In the genomic region with DNA sequence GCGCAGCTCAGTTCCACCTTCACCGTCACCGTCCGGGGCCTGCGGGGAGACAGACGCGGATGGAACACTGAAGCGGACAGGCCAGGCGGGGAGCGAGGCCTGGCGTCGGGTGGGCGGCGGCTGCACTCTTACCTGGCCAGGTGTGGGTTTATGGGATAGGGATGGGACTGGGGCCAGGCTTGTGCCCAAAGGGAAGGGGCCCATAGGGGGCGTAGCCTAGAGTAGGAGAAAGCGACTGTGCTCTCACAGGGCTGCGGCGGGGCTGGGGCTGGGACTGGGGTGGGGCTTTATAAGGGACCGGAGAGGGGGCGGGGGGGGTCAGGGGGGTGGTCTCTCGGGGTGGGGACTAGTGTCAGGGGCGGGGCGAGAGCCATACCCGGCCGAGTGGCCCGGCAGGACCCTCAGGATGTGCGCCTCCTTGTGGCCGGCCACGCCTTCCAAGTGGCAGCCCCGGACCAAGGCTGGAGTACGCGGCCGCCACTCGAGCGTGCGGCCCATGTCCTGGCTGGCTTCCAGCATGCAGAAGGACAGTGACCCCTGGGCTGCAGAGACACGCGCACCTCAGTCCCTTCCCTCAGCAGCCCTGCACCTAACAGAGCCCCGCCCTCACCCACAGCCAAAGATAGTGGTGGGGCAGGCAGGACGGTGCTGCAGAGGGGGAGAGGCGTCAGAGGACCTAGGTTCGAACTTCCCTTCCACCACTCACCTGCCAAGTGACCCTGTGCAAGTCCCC, we compare ENCODE assay signal across 1 cellular context.
TF ChIP-seq lines count a peak whose summit lies in the region.

No MANE protein-coding gene starts in this region.

TF ChIP-seq in HepG2, 621 proteins besides CTCF, POLR2A, EP300 and RAD21 (continued from another document and continues in another):
- no peak for TF ChIP-seq BRCA1 (CRISPR knock-in tag; IDR thresholded peaks at IDR 0.05)
- TF ChIP-seq PLRG1 (conservative IDR thresholded peaks at IDR 0.05), result no peak
- TF ChIP-seq NRL (CRISPR knock-in tag; IDR thresholded peaks at IDR 0.05; ENCODE audit: borderline replicate concordance), result no peak
- TF ChIP-seq ZFX (CRISPR knock-in tag; IDR thresholded peaks at IDR 0.05; ENCODE audit: low read depth), result peak; percentile 73
- TF ChIP-seq, protein P1, sequence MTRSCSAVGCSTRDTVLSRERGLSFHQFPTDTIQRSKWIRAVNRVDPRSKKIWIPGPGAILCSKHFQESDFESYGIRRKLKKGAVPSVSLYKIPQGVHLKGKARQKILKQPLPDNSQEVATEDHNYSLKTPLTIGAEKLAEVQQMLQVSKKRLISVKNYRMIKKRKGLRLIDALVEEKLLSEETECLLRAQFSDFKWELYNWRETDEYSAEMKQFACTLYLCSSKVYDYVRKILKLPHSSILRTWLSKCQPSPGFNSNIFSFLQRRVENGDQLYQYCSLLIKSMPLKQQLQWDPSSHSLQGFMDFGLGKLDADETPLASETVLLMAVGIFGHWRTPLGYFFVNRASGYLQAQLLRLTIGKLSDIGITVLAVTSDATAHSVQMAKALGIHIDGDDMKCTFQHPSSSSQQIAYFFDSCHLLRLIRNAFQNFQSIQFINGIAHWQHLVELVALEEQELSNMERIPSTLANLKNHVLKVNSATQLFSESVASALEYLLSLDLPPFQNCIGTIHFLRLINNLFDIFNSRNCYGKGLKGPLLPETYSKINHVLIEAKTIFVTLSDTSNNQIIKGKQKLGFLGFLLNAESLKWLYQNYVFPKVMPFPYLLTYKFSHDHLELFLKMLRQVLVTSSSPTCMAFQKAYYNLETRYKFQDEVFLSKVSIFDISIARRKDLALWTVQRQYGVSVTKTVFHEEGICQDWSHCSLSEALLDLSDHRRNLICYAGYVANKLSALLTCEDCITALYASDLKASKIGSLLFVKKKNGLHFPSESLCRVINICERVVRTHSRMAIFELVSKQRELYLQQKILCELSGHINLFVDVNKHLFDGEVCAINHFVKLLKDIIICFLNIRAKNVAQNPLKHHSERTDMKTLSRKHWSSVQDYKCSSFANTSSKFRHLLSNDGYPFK (CRISPR knock-in tag; IDR thresholded peaks at IDR 0.05; ENCODE audit: borderline replicate concordance), result 0 out of 2 replicates have a peak, but pooled peaks have one; percentile 25
- peak; percentile 82 for TF ChIP-seq RXRB (CRISPR knock-in tag; IDR thresholded peaks at IDR 0.05; ENCODE audit: borderline replicate concordance)
- no peak for TF ChIP-seq ZSCAN9 (CRISPR knock-in tag; IDR thresholded peaks at IDR 0.05; ENCODE audit: borderline replicate concordance)
- TF ChIP-seq, protein P2, sequence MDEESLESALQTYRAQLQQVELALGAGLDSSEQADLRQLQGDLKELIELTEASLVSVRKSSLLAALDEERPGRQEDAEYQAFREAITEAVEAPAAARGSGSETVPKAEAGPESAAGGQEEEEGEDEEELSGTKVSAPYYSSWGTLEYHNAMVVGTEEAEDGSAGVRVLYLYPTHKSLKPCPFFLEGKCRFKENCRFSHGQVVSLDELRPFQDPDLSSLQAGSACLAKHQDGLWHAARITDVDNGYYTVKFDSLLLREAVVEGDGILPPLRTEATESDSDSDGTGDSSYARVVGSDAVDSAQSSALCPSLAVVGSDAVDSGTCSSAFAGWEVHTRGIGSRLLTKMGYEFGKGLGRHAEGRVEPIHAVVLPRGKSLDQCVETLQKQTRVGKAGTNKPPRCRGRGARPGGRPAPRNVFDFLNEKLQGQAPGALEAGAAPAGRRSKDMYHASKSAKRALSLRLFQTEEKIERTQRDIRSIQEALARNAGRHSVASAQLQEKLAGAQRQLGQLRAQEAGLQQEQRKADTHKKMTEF (CRISPR knock-in tag; IDR thresholded peaks at IDR 0.05), result peak; percentile 69; the same call in 1 of the 2 replicates
- TF ChIP-seq EEA1 (CRISPR knock-in tag; IDR thresholded peaks at IDR 0.05; ENCODE audit: borderline replicate concordance), result no peak
- TF ChIP-seq, protein P3, sequence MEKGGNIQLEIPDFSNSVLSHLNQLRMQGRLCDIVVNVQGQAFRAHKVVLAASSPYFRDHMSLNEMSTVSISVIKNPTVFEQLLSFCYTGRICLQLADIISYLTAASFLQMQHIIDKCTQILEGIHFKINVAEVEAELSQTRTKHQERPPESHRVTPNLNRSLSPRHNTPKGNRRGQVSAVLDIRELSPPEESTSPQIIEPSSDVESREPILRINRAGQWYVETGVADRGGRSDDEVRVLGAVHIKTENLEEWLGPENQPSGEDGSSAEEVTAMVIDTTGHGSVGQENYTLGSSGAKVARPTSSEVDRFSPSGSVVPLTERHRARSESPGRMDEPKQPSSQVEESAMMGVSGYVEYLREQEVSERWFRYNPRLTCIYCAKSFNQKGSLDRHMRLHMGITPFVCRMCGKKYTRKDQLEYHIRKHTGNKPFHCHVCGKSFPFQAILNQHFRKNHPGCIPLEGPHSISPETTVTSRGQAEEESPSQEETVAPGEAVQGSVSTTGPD (CRISPR knock-in tag; IDR thresholded peaks at IDR 0.05), result no peak
- TF ChIP-seq, protein P4, sequence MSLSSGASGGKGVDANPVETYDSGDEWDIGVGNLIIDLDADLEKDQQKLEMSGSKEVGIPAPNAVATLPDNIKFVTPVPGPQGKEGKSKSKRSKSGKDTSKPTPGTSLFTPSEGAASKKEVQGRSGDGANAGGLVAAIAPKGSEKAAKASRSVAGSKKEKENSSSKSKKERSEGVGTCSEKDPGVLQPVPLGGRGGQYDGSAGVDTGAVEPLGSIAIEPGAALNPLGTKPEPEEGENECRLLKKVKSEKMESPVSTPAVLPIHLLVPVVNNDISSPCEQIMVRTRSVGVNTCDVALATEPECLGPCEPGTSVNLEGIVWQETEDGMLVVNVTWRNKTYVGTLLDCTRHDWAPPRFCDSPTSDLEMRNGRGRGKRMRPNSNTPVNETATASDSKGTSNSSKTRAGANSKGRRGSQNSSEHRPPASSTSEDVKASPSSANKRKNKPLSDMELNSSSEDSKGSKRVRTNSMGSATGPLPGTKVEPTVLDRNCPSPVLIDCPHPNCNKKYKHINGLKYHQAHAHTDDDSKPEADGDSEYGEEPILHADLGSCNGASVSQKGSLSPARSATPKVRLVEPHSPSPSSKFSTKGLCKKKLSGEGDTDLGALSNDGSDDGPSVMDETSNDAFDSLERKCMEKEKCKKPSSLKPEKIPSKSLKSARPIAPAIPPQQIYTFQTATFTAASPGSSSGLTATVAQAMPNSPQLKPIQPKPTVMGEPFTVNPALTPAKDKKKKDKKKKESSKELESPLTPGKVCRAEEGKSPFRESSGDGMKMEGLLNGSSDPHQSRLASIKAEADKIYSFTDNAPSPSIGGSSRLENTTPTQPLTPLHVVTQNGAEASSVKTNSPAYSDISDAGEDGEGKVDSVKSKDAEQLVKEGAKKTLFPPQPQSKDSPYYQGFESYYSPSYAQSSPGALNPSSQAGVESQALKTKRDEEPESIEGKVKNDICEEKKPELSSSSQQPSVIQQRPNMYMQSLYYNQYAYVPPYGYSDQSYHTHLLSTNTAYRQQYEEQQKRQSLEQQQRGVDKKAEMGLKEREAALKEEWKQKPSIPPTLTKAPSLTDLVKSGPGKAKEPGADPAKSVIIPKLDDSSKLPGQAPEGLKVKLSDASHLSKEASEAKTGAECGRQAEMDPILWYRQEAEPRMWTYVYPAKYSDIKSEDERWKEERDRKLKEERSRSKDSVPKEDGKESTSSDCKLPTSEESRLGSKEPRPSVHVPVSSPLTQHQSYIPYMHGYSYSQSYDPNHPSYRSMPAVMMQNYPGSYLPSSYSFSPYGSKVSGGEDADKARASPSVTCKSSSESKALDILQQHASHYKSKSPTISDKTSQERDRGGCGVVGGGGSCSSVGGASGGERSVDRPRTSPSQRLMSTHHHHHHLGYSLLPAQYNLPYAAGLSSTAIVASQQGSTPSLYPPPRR (CRISPR knock-in tag; IDR thresholded peaks at IDR 0.05; ENCODE audit: borderline replicate concordance), result peak; percentile 17; the same call in 1 of the 2 replicates
- TF ChIP-seq, protein P5, sequence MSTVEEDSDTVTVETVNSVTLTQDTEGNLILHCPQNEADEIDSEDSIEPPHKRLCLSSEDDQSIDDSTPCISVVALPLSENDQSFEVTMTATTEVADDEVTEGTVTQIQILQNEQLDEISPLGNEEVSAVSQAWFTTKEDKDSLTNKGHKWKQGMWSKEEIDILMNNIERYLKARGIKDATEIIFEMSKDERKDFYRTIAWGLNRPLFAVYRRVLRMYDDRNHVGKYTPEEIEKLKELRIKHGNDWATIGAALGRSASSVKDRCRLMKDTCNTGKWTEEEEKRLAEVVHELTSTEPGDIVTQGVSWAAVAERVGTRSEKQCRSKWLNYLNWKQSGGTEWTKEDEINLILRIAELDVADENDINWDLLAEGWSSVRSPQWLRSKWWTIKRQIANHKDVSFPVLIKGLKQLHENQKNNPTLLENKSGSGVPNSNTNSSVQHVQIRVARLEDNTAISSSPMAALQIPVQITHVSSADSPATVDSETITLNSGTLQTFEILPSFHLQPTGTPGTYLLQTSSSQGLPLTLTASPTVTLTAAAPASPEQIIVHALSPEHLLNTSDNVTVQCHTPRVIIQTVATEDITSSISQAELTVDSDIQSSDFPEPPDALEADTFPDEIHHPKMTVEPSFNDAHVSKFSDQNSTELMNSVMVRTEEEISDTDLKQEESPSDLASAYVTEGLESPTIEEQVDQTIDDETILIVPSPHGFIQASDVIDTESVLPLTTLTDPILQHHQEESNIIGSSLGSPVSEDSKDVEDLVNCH (CRISPR knock-in tag; IDR thresholded peaks at IDR 0.05), result no peak
- no peak for TF ChIP-seq DNMT1 (CRISPR knock-in tag; IDR thresholded peaks at IDR 0.05)
- peak; percentile 51 for TF ChIP-seq CBX1 (IDR thresholded peaks at IDR 0.05; ENCODE audit: low read depth)
- TF ChIP-seq HOXA5 (CRISPR knock-in tag; IDR thresholded peaks at IDR 0.05), result 0 out of 2 replicates have a peak, but pooled peaks have one; percentile 61
- no peak for TF ChIP-seq FOXC1 (CRISPR knock-in tag; IDR thresholded peaks at IDR 0.05; ENCODE audit: borderline replicate concordance)
- TF ChIP-seq, protein P6, sequence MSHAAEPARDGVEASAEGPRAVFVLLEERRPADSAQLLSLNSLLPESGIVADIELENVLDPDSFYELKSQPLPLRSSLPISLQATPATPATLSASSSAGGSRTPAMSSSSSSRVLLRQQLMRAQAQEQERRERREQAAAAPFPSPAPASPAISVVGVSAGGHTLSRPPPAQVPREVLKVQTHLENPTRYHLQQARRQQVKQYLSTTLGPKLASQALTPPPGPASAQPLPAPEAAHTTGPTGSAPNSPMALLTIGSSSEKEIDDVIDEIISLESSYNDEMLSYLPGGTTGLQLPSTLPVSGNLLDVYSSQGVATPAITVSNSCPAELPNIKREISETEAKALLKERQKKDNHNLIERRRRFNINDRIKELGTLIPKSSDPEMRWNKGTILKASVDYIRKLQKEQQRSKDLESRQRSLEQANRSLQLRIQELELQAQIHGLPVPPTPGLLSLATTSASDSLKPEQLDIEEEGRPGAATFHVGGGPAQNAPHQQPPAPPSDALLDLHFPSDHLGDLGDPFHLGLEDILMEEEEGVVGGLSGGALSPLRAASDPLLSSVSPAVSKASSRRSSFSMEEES (CRISPR knock-in tag; IDR thresholded peaks at IDR 0.05), result 0 out of 2 replicates have a peak, but pooled peaks have one; percentile 26
- TF ChIP-seq ZNF343 (CRISPR knock-in tag; IDR thresholded peaks at IDR 0.05), result no peak
- TF ChIP-seq, protein P7, sequence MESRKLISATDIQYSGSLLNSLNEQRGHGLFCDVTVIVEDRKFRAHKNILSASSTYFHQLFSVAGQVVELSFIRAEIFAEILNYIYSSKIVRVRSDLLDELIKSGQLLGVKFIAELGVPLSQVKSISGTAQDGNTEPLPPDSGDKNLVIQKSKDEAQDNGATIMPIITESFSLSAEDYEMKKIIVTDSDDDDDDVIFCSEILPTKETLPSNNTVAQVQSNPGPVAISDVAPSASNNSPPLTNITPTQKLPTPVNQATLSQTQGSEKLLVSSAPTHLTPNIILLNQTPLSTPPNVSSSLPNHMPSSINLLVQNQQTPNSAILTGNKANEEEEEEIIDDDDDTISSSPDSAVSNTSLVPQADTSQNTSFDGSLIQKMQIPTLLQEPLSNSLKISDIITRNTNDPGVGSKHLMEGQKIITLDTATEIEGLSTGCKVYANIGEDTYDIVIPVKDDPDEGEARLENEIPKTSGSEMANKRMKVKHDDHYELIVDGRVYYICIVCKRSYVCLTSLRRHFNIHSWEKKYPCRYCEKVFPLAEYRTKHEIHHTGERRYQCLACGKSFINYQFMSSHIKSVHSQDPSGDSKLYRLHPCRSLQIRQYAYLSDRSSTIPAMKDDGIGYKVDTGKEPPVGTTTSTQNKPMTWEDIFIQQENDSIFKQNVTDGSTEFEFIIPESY (CRISPR knock-in tag; IDR thresholded peaks at IDR 0.05), result peak; percentile 56; the same call in 1 of the 2 replicates
- TF ChIP-seq ZNF367 (CRISPR knock-in tag; IDR thresholded peaks at IDR 0.05; ENCODE audit: borderline replicate concordance), result no peak
- TF ChIP-seq ZNF746 (CRISPR knock-in tag; IDR thresholded peaks at IDR 0.05), result no peak
- no peak for TF ChIP-seq JARID2 (CRISPR knock-in tag; IDR thresholded peaks at IDR 0.05; ENCODE audit: insufficient replicate concordance)
- TF ChIP-seq, protein P8, sequence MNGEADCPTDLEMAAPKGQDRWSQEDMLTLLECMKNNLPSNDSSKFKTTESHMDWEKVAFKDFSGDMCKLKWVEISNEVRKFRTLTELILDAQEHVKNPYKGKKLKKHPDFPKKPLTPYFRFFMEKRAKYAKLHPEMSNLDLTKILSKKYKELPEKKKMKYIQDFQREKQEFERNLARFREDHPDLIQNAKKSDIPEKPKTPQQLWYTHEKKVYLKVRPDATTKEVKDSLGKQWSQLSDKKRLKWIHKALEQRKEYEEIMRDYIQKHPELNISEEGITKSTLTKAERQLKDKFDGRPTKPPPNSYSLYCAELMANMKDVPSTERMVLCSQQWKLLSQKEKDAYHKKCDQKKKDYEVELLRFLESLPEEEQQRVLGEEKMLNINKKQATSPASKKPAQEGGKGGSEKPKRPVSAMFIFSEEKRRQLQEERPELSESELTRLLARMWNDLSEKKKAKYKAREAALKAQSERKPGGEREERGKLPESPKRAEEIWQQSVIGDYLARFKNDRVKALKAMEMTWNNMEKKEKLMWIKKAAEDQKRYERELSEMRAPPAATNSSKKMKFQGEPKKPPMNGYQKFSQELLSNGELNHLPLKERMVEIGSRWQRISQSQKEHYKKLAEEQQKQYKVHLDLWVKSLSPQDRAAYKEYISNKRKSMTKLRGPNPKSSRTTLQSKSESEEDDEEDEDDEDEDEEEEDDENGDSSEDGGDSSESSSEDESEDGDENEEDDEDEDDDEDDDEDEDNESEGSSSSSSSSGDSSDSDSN (CRISPR knock-in tag; IDR thresholded peaks at IDR 0.05), result peak; percentile 70; the same call in 1 of the 2 replicates
- TF ChIP-seq, protein P9, sequence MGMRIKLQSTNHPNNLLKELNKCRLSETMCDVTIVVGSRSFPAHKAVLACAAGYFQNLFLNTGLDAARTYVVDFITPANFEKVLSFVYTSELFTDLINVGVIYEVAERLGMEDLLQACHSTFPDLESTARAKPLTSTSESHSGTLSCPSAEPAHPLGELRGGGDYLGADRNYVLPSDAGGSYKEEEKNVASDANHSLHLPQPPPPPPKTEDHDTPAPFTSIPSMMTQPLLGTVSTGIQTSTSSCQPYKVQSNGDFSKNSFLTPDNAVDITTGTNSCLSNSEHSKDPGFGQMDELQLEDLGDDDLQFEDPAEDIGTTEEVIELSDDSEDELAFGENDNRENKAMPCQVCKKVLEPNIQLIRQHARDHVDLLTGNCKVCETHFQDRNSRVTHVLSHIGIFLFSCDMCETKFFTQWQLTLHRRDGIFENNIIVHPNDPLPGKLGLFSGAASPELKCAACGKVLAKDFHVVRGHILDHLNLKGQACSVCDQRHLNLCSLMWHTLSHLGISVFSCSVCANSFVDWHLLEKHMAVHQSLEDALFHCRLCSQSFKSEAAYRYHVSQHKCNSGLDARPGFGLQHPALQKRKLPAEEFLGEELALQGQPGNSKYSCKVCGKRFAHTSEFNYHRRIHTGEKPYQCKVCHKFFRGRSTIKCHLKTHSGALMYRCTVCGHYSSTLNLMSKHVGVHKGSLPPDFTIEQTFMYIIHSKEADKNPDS (CRISPR knock-in tag; IDR thresholded peaks at IDR 0.05), result peak; percentile 62; the same call in 1 of the 2 replicates
- TF ChIP-seq ZNF543 (CRISPR knock-in tag; IDR thresholded peaks at IDR 0.05), result no peak
